In genomic region chr10:132591166-132591971, GRCh38 we compare ENCODE assay signal across 8 cellular contexts. TPM values are rescaled to one million over a fixed set of nuclear protein-coding genes. Genes with fewer than 3 reads are reported as not detected.
DNase-seq lines count a peak whose midpoint lies in the region; ATAC-seq, FAIRE-seq and TF ChIP-seq lines count a peak whose summit lies in the region.

No MANE protein-coding gene starts in this region.

- dilution Hi-C loops in endothelial cell of umbilical vein (cut with MboI; ENCODE audit: extremely low pct_ligation_motif_present, low sequenced_read_pairs): no loop called here

- H3K79me2 ChIP-seq in endothelial cell of umbilical vein (ENCODE audit: control insufficient read depth, insufficient read depth, low read length) (peaks cover 21% of the 10 kb centered on the region), mesendoderm (ENCODE audit: control insufficient read depth, insufficient read depth, low read length) (no peaks in the 10 kb centered on the region)

- no peak for TF ChIP-seq POLR2A in endothelial cell of umbilical vein (IDR thresholded peaks at IDR 0.05; ENCODE audit: low read depth, low read length)

- H3K9ac ChIP-seq in endothelial cell of umbilical vein (replicated peaks; ENCODE audit: extremely low read depth, insufficient read depth, low read length) (no peak overlapping the region), mesendoderm (ENCODE audit: low read length) (no peak overlapping the region)

- POLR2A ChIA-PET in endothelial cell of umbilical vein (lab: Charles Lee): interaction anchor here (0.6 kb wide), 1 partner anchor 52 kb away, joined by 3 read pairs; no protein-coding TSS in a partner anchor

- H3K27me3 ChIP-seq in endothelial cell of umbilical vein (ENCODE audit: control insufficient read depth in 2 of 2, insufficient read depth in 2 of 2, low read length in 2 of 2) (no peaks in the 10 kb centered on the region), mesendoderm (ENCODE audit: insufficient read depth, low read length, poor library complexity) (no peaks in the 10 kb centered on the region)

- no peak overlapping the region for H2AK5ac ChIP-seq in mesendoderm (ENCODE audit: low read length)

- TF ChIP-seq EP300 in Ishikawa (IDR thresholded peaks at IDR 0.05; ENCODE audit: borderline replicate concordance): no peak

- H3K23ac ChIP-seq in mesendoderm (ENCODE audit: low read length): no peak overlapping the region

- no peak overlapping the region for H3K4ac ChIP-seq in mesendoderm (ENCODE audit: low read depth, low read length)

- H2AFZ ChIP-seq in endothelial cell of umbilical vein (ENCODE audit: low read depth, low read length): no peak overlapping the region

- H3K27me3 Mint-ChIP-seq in T-helper 2 cell treated with Interferon-gamma antibody and Interleukin-4, amounts not matched to agents 5 μg/mL and 100 μg/mL, for 36 hours (ENCODE audit: low read depth): no peaks in the 10 kb centered on the region

- CTCF ChIA-PET in endothelial cell of umbilical vein (lab: Charles Lee): no interaction called here

- H3K36me3 Mint-ChIP-seq in T-helper 2 cell treated with Interferon-gamma antibody and Interleukin-4, amounts not matched to agents 5 μg/mL and 100 μg/mL, for 36 hours (ENCODE audit: low read depth): peaks cover 6% of the 10 kb centered on the region

- peaks cover 5% of the 10 kb centered on the region for H3K79me1 ChIP-seq in mesendoderm (ENCODE audit: low read length)

- H3K4me1 ChIP-seq in endothelial cell of umbilical vein (ENCODE audit: control insufficient read depth, extremely low read depth, insufficient read depth, low read length): peaks cover 40% of the 10 kb centered on the region
- no peaks in the 10 kb centered on the region for H3K4me1 ChIP-seq in mesendoderm (ENCODE audit: control insufficient read depth, low read depth, low read length)

- no peaks in the 10 kb centered on the region for H3K9me1 ChIP-seq in endothelial cell of umbilical vein (replicated peaks; ENCODE audit: control insufficient read depth, extremely low read depth, insufficient read depth, low read length)

- no peak overlapping the region for H3K27ac Mint-ChIP-seq in T-helper 2 cell treated with Interferon-gamma antibody and Interleukin-4, amounts not matched to agents 5 μg/mL and 100 μg/mL, for 36 hours

- H4K5ac ChIP-seq in mesendoderm (ENCODE audit: low read length): no peak overlapping the region

- peaks cover 40% of the 10 kb centered on the region for H3K4me1 Mint-ChIP-seq in T-helper 2 cell treated with Interferon-gamma antibody and Interleukin-4, amounts not matched to agents 5 μg/mL and 100 μg/mL, for 36 hours (ENCODE audit: low read depth)

- H2BK15ac ChIP-seq in mesendoderm (replicated peaks; ENCODE audit: low read depth): no peak overlapping the region

- H3K56ac ChIP-seq in mesendoderm (ENCODE audit: low read length): no peak overlapping the region

- H3K9me3 Mint-ChIP-seq in T-helper 2 cell treated with Interferon-gamma antibody and Interleukin-4, amounts not matched to agents 5 μg/mL and 100 μg/mL, for 36 hours: no peaks in the 10 kb centered on the region

- DNase-seq in A172 (ENCODE audit: low spot score): peak; percentile 37
- DNase-seq in endothelial cell of umbilical vein (ENCODE audit: low read depth, low spot score): peak; percentile 73
- peak; percentile 43 for DNase-seq in mesendoderm
- no peak for DNase-seq in T-helper 2 cell treated with Interferon-gamma antibody and Interleukin-4, amounts not matched to agents 5 μg/mL and 100 μg/mL, for 36 hours (ENCODE audit: low spot score)

- H3K27ac ChIP-seq in endothelial cell of umbilical vein (ENCODE audit: insufficient read depth, low read depth, low read length): peak overlapping the region; percentile 31
- no peak overlapping the region for H3K27ac ChIP-seq in mesendoderm (ENCODE audit: low read depth, low read length)

- H4K20me1 ChIP-seq in endothelial cell of umbilical vein (replicated peaks; ENCODE audit: control insufficient read depth, extremely low read depth, insufficient read depth, low read length): no peaks in the 10 kb centered on the region

- no peak overlapping the region for H3K18ac ChIP-seq in mesendoderm (ENCODE audit: low read length)

- H3K4me3 ChIP-seq in endothelial cell of umbilical vein (replicated peaks in 1 of 3; ENCODE audit: insufficient read depth in 1 of 3, low read depth in 1 of 3, low read length in 3 of 3) (no peak overlapping the region), mesendoderm (ENCODE audit: low read length) (no peak overlapping the region)

- H3K36me3 ChIP-seq in endothelial cell of umbilical vein (ENCODE audit: control insufficient read depth in 2 of 2, extremely low read depth in 1 of 2, insufficient read depth in 2 of 2, low read length in 2 of 2) (no peaks in the 10 kb centered on the region), mesendoderm (ENCODE audit: control insufficient read depth, insufficient read depth, low read length) (no peaks in the 10 kb centered on the region)

- peak; percentile 72 for TF ChIP-seq RAD21 in Ishikawa (IDR thresholded peaks at IDR 0.05; ENCODE audit: low read depth)

- ATAC-seq in GM21737 (IDR thresholded peaks at IDR 0.05; ENCODE audit: unreplicated experiment): no peak
- ATAC-seq in GM21717 (IDR thresholded peaks at IDR 0.05; ENCODE audit: unreplicated experiment): no peak
- ATAC-seq in GM21515 (IDR thresholded peaks at IDR 0.05; ENCODE audit: unreplicated experiment): no peak

- intact Hi-C loops in endothelial cell of umbilical vein (cut with micrococcal nuclease): no loop called here

- no peak overlapping the region for H2BK5ac ChIP-seq in mesendoderm (ENCODE audit: low read length)

- peak; percentile 84 for FAIRE-seq in endothelial cell of umbilical vein (lab: Jason Lieb, UNC)

- no peak overlapping the region for H4K8ac ChIP-seq in mesendoderm (ENCODE audit: low read depth, low read length)

- no peak for TF ChIP-seq CTCF in endothelial cell of umbilical vein (IDR thresholded peaks at IDR 0.05; ENCODE audit: extremely low read depth in 1 of 2, insufficient read depth in 1 of 2, low read depth in 1 of 2, low read length in 2 of 2)

- H3K4me2 ChIP-seq in endothelial cell of umbilical vein (ENCODE audit: insufficient read depth, low read length) (peak overlapping the region; percentile 47), mesendoderm (ENCODE audit: low read length) (no peak overlapping the region)

- BruUV-seq in endothelial cell of umbilical vein (replicated peaks; lab: Mats Ljungman, UMichigan): no TSS peak

- WGBS in mesendoderm (ENCODE audit: extremely low coverage, insufficient coverage, low lambda C conversion rate): no CpG with 5 or more reads among the region's 22 CpGs

- H3K4me3 Mint-ChIP-seq in T-helper 2 cell treated with Interferon-gamma antibody and Interleukin-4, amounts not matched to agents 5 μg/mL and 100 μg/mL, for 36 hours: no peak overlapping the region

- H2BK120ac ChIP-seq in mesendoderm (ENCODE audit: low read depth, low read length): no peak overlapping the region

- no peaks in the 10 kb centered on the region for H3K9me3 ChIP-seq in endothelial cell of umbilical vein (replicated peaks; ENCODE audit: control insufficient read depth, insufficient read depth, low read length)

TF ChIP-seq in Ishikawa, 13 proteins besides CTCF, POLR2A, EP300 and RAD21:
- TF ChIP-seq ZBTB7A (IDR thresholded peaks at IDR 0.05; ENCODE audit: low read depth) (no peak), NFIC (IDR thresholded peaks at IDR 0.05) (no peak), YY1 (IDR thresholded peaks at IDR 0.05; ENCODE audit: low read depth) (no peak), CEBPB (IDR thresholded peaks at IDR 0.05) (no peak), CREB1 (IDR thresholded peaks at IDR 0.05; ENCODE audit: low read depth) (no peak), EGR1 (IDR thresholded peaks at IDR 0.05) (no peak), TEAD4 (IDR thresholded peaks at IDR 0.05) (no peak)

TF ChIP-seq in endothelial cell of umbilical vein, 7 proteins besides CTCF, POLR2A, EP300 and RAD21:
- peak; percentile 22 for TF ChIP-seq POLR2AphosphoS5 (IDR thresholded peaks at IDR 0.05; ENCODE audit: insufficient read depth, low read depth, low read length)
- TF ChIP-seq EZH2 (IDR thresholded peaks at IDR 0.05; ENCODE audit: borderline replicate concordance, low read depth, low read length, severe bottlenecking): no peak
- peak; percentile 13 for TF ChIP-seq JUN (IDR thresholded peaks at IDR 0.05; ENCODE audit: borderline replicate concordance, insufficient read depth, insufficient read length, low read depth)
- TF ChIP-seq FOS (IDR thresholded peaks at IDR 0.05; ENCODE audit: borderline replicate concordance, insufficient read depth, low read length): peak; percentile 43

RNA-seq across cellular contexts. Expression of gene INPP5A, which starts 53.8 kb away (rescaled TPM):
- total RNA-seq in A172 (2014; rRNA removed; shearing (Covaris generic)): 13.1 and 15.7 TPM in 2 replicates
- total RNA-seq in endothelial cell of umbilical vein: 33.2 and 35.9 TPM in 2 replicates
- polyA plus RNA-seq in endothelial cell of umbilical vein: 21.2 and 22.9 TPM in 2 replicates
- polyA plus RNA-seq in endothelial cell of umbilical vein (2011; cell fraction: cytosol; rRNA removed): 20.0 and 20.6 TPM in 2 replicates
- 21.7 and 22.8 TPM in 2 replicates for polyA plus RNA-seq in endothelial cell of umbilical vein (2011; cell fraction: nucleus; rRNA removed)
- polyA plus RNA-seq in endothelial cell of umbilical vein (2012): 22.3 and 25.8 TPM in 2 replicates
- polyA minus RNA-seq in endothelial cell of umbilical vein: 25.2 and 25.6 TPM in 2 replicates
- 9.6 TPM for polyA minus RNA-seq in endothelial cell of umbilical vein (2011; cell fraction: cytosol; rRNA and poly(A)+ RNA removed)
- polyA minus RNA-seq in endothelial cell of umbilical vein (2011; cell fraction: nucleus; rRNA and poly(A)+ RNA removed): 22.7 and 23.2 TPM in 2 replicates
- polyA plus RNA-seq in mesendoderm (2013, experiment 1 of 2): 17.5 TPM
- 18.1 TPM for polyA plus RNA-seq in mesendoderm (2013, experiment 2 of 2)
